ENCODE assay signal across 32 cellular contexts in genomic region chr16:85910073-85910853, GRCh38. TPM values are rescaled to one million over a fixed set of nuclear protein-coding genes. Genes with fewer than 3 reads are reported as not detected.
DNase-seq lines count a peak whose midpoint lies in the region; ATAC-seq, FAIRE-seq and TF ChIP-seq lines count a peak whose summit lies in the region.
"Had no signal": no experiment of that assay in that cellular context is flagged by ENCODE, and none has a peak within 500 bp of the region (broad histone marks: within the 10 kb centered on the region; RNA-seq: fewer than 3 reads in every experiment).

No MANE protein-coding gene starts in this region.

- no peak overlapping the region for H4K91ac ChIP-seq in H1 (replicated peaks; ENCODE audit: insufficient read length, low read length)

- no peak overlapping the region for H2BK15ac ChIP-seq in H1 (ENCODE audit: low read length)

- no peak overlapping the region for H3K56ac ChIP-seq in H1 (replicated peaks; ENCODE audit: insufficient read length, low read depth, low read length)

- H4K20me1 ChIP-seq in Karpas-422 (ENCODE audit: insufficient read depth, low read depth, low read length) (peaks cover 20% of the 10 kb centered on the region; the same call in 1 of the 2 replicates), H1 (replicated peaks in 1 of 2; ENCODE audit: control insufficient read depth in 1 of 2, insufficient read depth in 2 of 2, low read length in 2 of 2) (no peaks in the 10 kb centered on the region)

- no peaks in the 10 kb centered on the region for H3K23me2 ChIP-seq in H1 (ENCODE audit: low read depth, low read length)

- H3K9me3 Mint-ChIP-seq in activated T-cell treated with anti-CD3 and anti-CD28 coated beads, Interleukin-2, amount 50 U/mL, for 24 hours: no peaks in the 10 kb centered on the region
- H3K9me3 Mint-ChIP-seq in stimulated activated naive B cell treated with anti-CD40 and anti-IgM and Interleukin-4, amounts not matched to agents 10 μg/mL and 1 μg/mL and 100 μg/mL, for 72 hours: no peaks in the 10 kb centered on the region
- H3K9me3 Mint-ChIP-seq: activated CD4-positive, alpha-beta memory T cell treated with anti-CD3 and anti-CD28 coated beads, Interleukin-2, amount 10 ng/mL, durations not matched to agents 7 days and 5 days; CD4-positive, alpha-beta memory T cell; nephron had no signal

- DNase-seq in activated T-cell treated with anti-CD3 and anti-CD28 coated beads, Interleukin-2, amount 50 U/mL, for 24 hours: peak; percentile 11
- no peak for DNase-seq in activated T-cell treated with anti-CD3 and anti-CD28 coated beads for 4 hours
- DNase-seq in Karpas-422: peak; percentile 94
- no peak for DNase-seq in H1 (ENCODE audit: low read depth in 1 of 2, low spot score in 2 of 2)
- no peak for DNase-seq in stimulated activated naive B cell treated with anti-CD40 and anti-IgM and Interleukin-4, amounts not matched to agents 10 μg/mL and 1 μg/mL and 100 μg/mL, for 72 hours
- DNase-seq in SW480 (ENCODE audit: low spot score): no peak
- no peak for DNase-seq in head of caudate nucleus
- DNase-seq: 8988T; activated CD4-positive, alpha-beta memory T cell treated with anti-CD3 and anti-CD28 coated beads, Interleukin-2, amount 10 ng/mL, durations not matched to agents 7 days and 5 days; activated CD4-positive, alpha-beta T cell treated with anti-CD3 and anti-CD28 coated beads for 1 hour; activated gamma-delta T cell treated with Interleukin-2 at 50 U/mL for 16 hours; adrenal gland; body of pancreas; CD4-positive, alpha-beta memory T cell; cerebellar nuclear complex; DMS 273 treated with DMSO at 0.1 percent for 48 hours; HCEC 1CT; NCI-H1105; NCI-H2029; NCI-H2227 treated with DMSO at 0.1 percent for 48 hours; NCI-H526 treated with DMSO at 0.1 percent for 48 hours; stimulated activated CD4-positive, alpha-beta T cell treated with anti-CD3 and anti-CD28 coated beads, Interleukin-2, amount 100 ng/mL, for 48 hours; T-helper 2 cell had no signal

- CTCF ChIA-PET in H1 (lab: Charles Lee; ENCODE audit: partially characterized antibody): interaction anchor here (1.3 kb wide), 1 partner anchor 11 kb away, joined by 4 read pairs; the partner anchor contains the start of gene IRF8

- no peak for TF ChIP-seq EP300 in H1 (IDR thresholded peaks at IDR 0.05; ENCODE audit: borderline replicate concordance in 1 of 2, low read depth in 2 of 2, low read length in 2 of 2)

- no peak overlapping the region for H3K4me3 Mint-ChIP-seq in activated T-cell treated with anti-CD3 and anti-CD28 coated beads, Interleukin-2, amount 50 U/mL, for 24 hours
- H3K4me3 Mint-ChIP-seq in stimulated activated naive B cell treated with anti-CD40 and anti-IgM and Interleukin-4, amounts not matched to agents 10 μg/mL and 1 μg/mL and 100 μg/mL, for 72 hours: peak overlapping the region; percentile 41 to 52
- H3K4me3 Mint-ChIP-seq: activated CD4-positive, alpha-beta memory T cell treated with anti-CD3 and anti-CD28 coated beads, Interleukin-2, amount 10 ng/mL, durations not matched to agents 7 days and 5 days; CD4-positive, alpha-beta memory T cell; nephron had no signal

- no peak for FAIRE-seq in H1 (lab: Jason Lieb, UNC)
- FAIRE-seq: islet of Langerhans, pancreas had no signal

- H3K4me1 Mint-ChIP-seq in activated T-cell treated with anti-CD3 and anti-CD28 coated beads, Interleukin-2, amount 50 U/mL, for 24 hours (ENCODE audit: low read depth): peaks cover 65% of the 10 kb centered on the region
- H3K4me1 Mint-ChIP-seq in stimulated activated naive B cell treated with anti-CD40 and anti-IgM and Interleukin-4, amounts not matched to agents 10 μg/mL and 1 μg/mL and 100 μg/mL, for 72 hours: peaks cover 74 to 96% of the 10 kb centered on the region in 2 donors
- H3K4me1 Mint-ChIP-seq: CD4-positive, alpha-beta memory T cell had no signal

- H3K27me3 Mint-ChIP-seq in activated T-cell treated with anti-CD3 and anti-CD28 coated beads, Interleukin-2, amount 50 U/mL, for 24 hours: no peaks in the 10 kb centered on the region
- H3K27me3 Mint-ChIP-seq in stimulated activated naive B cell treated with anti-CD40 and anti-IgM and Interleukin-4, amounts not matched to agents 10 μg/mL and 1 μg/mL and 100 μg/mL, for 72 hours: no peaks in the 10 kb centered on the region
- H3K27me3 Mint-ChIP-seq: activated CD4-positive, alpha-beta memory T cell treated with anti-CD3 and anti-CD28 coated beads, Interleukin-2, amount 10 ng/mL, durations not matched to agents 7 days and 5 days; CD4-positive, alpha-beta memory T cell had no signal

- peaks cover 97% of the 10 kb centered on the region for H3K36me3 Mint-ChIP-seq in activated T-cell treated with anti-CD3 and anti-CD28 coated beads, Interleukin-2, amount 50 U/mL, for 24 hours (ENCODE audit: low read depth)
- peaks cover 88 to 93% of the 10 kb centered on the region in 2 donors for H3K36me3 Mint-ChIP-seq in stimulated activated naive B cell treated with anti-CD40 and anti-IgM and Interleukin-4, amounts not matched to agents 10 μg/mL and 1 μg/mL and 100 μg/mL, for 72 hours

- no peak overlapping the region for H3K14ac ChIP-seq in H1 (ENCODE audit: insufficient read length)

- H2BK120ac ChIP-seq in H1 (replicated peaks; ENCODE audit: low read depth, low read length): no peak overlapping the region

- no peaks in the 10 kb centered on the region for H3K79me1 ChIP-seq in H1 (ENCODE audit: low read depth, low read length)

- no peaks in the 10 kb centered on the region for H3K9me2 ChIP-seq in Karpas-422 (replicated peaks; ENCODE audit: insufficient read depth, low read length)

- H3K9me3 ChIP-seq in Karpas-422 (ENCODE audit: low read length) (no peaks in the 10 kb centered on the region), H1 (ENCODE audit: insufficient read depth in 2 of 2, low read depth in 1 of 2, low read length in 1 of 2) (no peaks in the 10 kb centered on the region; a peak in 1 of 4 replicates)
- H3K9me3 ChIP-seq: adrenal gland, body of pancreas, pancreas, right atrium auricular region, suprapubic skin had no signal

- no peak for TF ChIP-seq POLR2A in H1 (IDR thresholded peaks at IDR 0.05; ENCODE audit: control extremely low read depth in 1 of 2, low read depth in 2 of 2, low read length in 2 of 2)

- no peak overlapping the region for H2BK5ac ChIP-seq in H1 (ENCODE audit: low read depth, low read length)

- H2AFZ ChIP-seq in Karpas-422 (ENCODE audit: low read length): no peak overlapping the region
- no peak overlapping the region for H2AFZ ChIP-seq in H1 (ENCODE audit: low read length)

- no peak overlapping the region for H3K18ac ChIP-seq in H1 (ENCODE audit: extremely low read depth, low read length)

- no peak overlapping the region for H4K8ac ChIP-seq in H1 (ENCODE audit: extremely low read depth, insufficient read depth, low read length)

- no peak overlapping the region for H2BK20ac ChIP-seq in H1 (ENCODE audit: low read length)

- H3K4ac ChIP-seq in H1 (replicated peaks; ENCODE audit: insufficient read length, low read depth, low read length): no peak overlapping the region

- 88% methylated on average over 15 of the region's 15 CpGs; no CpG with 5 or more reads in 1 of the 2 experiments for WGBS in H1 (ENCODE audit: extremely low coverage in 1 of 2, insufficient coverage in 1 of 2, insufficient read length in 1 of 2, insufficient replicate concordance in 2 of 2, low coverage in 1 of 2, low lambda C conversion rate in 2 of 2, missing lambda C conversion rate in 1 of 2), 2 experiments

- H3K4me2 ChIP-seq in Karpas-422 (ENCODE audit: low read depth, low read length, poor library complexity, severe bottlenecking) (peak overlapping the region; percentile 75), H1 (ENCODE audit: insufficient read depth in 1 of 2, low read depth in 2 of 2, low read length in 2 of 2) (no peak overlapping the region)

- no peak overlapping the region for H2BK12ac ChIP-seq in H1 (ENCODE audit: low read depth, low read length)

- peak overlapping the region; percentile 70 for H3K9ac ChIP-seq in Karpas-422 (ENCODE audit: low read length)
- no peak overlapping the region for H3K9ac ChIP-seq in H1 (replicated peaks in 1 of 4; ENCODE audit: extremely low read depth in 1 of 4, low read depth in 3 of 4, low read length in 3 of 4)

- TF ChIP-seq RAD21 in H1 (IDR thresholded peaks at IDR 0.05 in 1 of 2, conservative IDR thresholded peaks at IDR 0.05 in 1 of 2; ENCODE audit: low read depth in 2 of 2, low read length in 2 of 2): no peak

- intact Hi-C loops in head of caudate nucleus (cut with DNase I): no loop called here

- no peak overlapping the region for H4K5ac ChIP-seq in H1 (ENCODE audit: insufficient read length, low read depth, low read length)

- H3K4me3 ChIP-seq in Karpas-422 (ENCODE audit: low read length): peak overlapping the region; percentile 57
- H3K4me3 ChIP-seq in H1 (ENCODE audit: extremely low read depth in 1 of 4, insufficient read depth in 2 of 4, low read depth in 3 of 4, low read length in 4 of 4): no peak overlapping the region
- H3K4me3 ChIP-seq: adrenal gland, body of pancreas, dorsolateral prefrontal cortex, pancreas, right atrium auricular region, suprapubic skin had no signal

- H3K27me3 ChIP-seq in Karpas-422 (ENCODE audit: low read length) (no peaks in the 10 kb centered on the region), H1 (replicated peaks in 1 of 4; ENCODE audit: control insufficient read depth in 3 of 4, extremely low read depth in 1 of 4, insufficient read depth in 3 of 4, low read length in 3 of 4) (peaks cover 0 to 8% (median 4%) of the 10 kb centered on the region in 4 experiments; a peak in 3 of 7 replicates)
- H3K27me3 ChIP-seq: adrenal gland, body of pancreas, pancreas, right atrium auricular region had no signal

- no peak overlapping the region for H3K23ac ChIP-seq in H1 (ENCODE audit: insufficient read length)

- peaks cover 97% of the 10 kb centered on the region for H3K4me1 ChIP-seq in Karpas-422 (ENCODE audit: low read length)
- peaks cover 0 to 5% (median 2%) of the 10 kb centered on the region in 4 experiments; a peak in 3 of 7 replicates for H3K4me1 ChIP-seq in H1 (replicated peaks in 1 of 4; ENCODE audit: control insufficient read depth in 3 of 4, insufficient read depth in 4 of 4, low read length in 3 of 4)
- H3K4me1 ChIP-seq: body of pancreas had no signal

- POLR2A ChIA-PET in H1 (lab: Charles Lee; ENCODE audit: partially characterized antibody): no interaction called here

- H3K27ac Mint-ChIP-seq in activated T-cell treated with anti-CD3 and anti-CD28 coated beads, Interleukin-2, amount 50 U/mL, for 24 hours: peak overlapping the region; percentile 26
- peak overlapping the region; percentile 97 for H3K27ac Mint-ChIP-seq in stimulated activated naive B cell treated with anti-CD40 and anti-IgM and Interleukin-4, amounts not matched to agents 10 μg/mL and 1 μg/mL and 100 μg/mL, for 72 hours
- H3K27ac Mint-ChIP-seq: activated CD4-positive, alpha-beta memory T cell treated with anti-CD3 and anti-CD28 coated beads, Interleukin-2, amount 10 ng/mL, durations not matched to agents 7 days and 5 days; CD4-positive, alpha-beta memory T cell had no signal

- H3K79me2 ChIP-seq in Karpas-422 (ENCODE audit: low read length) (peaks cover 34% of the 10 kb centered on the region), H1 (ENCODE audit: control insufficient read depth in 1 of 2, insufficient read depth in 2 of 2, low read length in 2 of 2) (no peaks in the 10 kb centered on the region)

- H3K27ac ChIP-seq in Karpas-422 (ENCODE audit: low read length) (peak overlapping the region; percentile 99), H1 (ENCODE audit: low read depth, low read length) (no peak overlapping the region)
- H3K27ac ChIP-seq: pancreas, right atrium auricular region, suprapubic skin had no signal

- TF ChIP-seq CTCF in H1 (IDR thresholded peaks at IDR 0.05; ENCODE audit: control extremely low read depth in 1 of 3, insufficient read depth in 1 of 3, low read depth in 1 of 3, low read length in 3 of 3): no peak

- no peak overlapping the region for H2AK5ac ChIP-seq in H1 (ENCODE audit: low read depth, low read length)

- ATAC-seq in stimulated activated naive B cell treated with anti-CD40 and anti-IgM and Interleukin-4, amounts not matched to agents 10 μg/mL and 1 μg/mL and 100 μg/mL, for 72 hours (replicated peaks): peak in 1 of 2 donors; percentile 31
- no peak for ATAC-seq in HG03442 (IDR thresholded peaks at IDR 0.05; ENCODE audit: unreplicated experiment)
- ATAC-seq: body of pancreas, pancreas had no signal

- H3K36me3 ChIP-seq in Karpas-422 (ENCODE audit: insufficient read depth, low read length) (peaks cover 76% of the 10 kb centered on the region), H1 (ENCODE audit: control insufficient read depth in 2 of 4, insufficient read depth in 4 of 4, low read length in 3 of 4) (no peaks in the 10 kb centered on the region)
- H3K36me3 ChIP-seq: adrenal gland, pancreas, right atrium auricular region, suprapubic skin had no signal

RNA-seq across cellular contexts. Expression of gene IRF8, which starts 11.3 kb away (rescaled TPM):
- 285 and 592 TPM in 2 replicates for total RNA-seq in Karpas-422 (2014; rRNA removed; shearing (Covaris generic); ENCODE audit: low replicate concordance)
- total RNA-seq in H1 (2021; fragmentation: NEBNext Ultra II Directional; extraction: Animal tissue kit (Norgen Biotek cat#: 25700)): 0.96 and 2.0 TPM in 2 replicates
- 0.35 and 0.72 TPM in 2 replicates for polyA plus RNA-seq in H1 (2011; rRNA removed)
- 0.54 TPM for polyA plus RNA-seq in H1 (2011; cell fraction: cytosol; rRNA removed)
- 0.80 TPM for polyA plus RNA-seq in H1 (2011; cell fraction: nucleus; rRNA removed)
- polyA plus RNA-seq in H1 (2012, experiment 1 of 2): 0.37 to 0.72 TPM (median 0.53 TPM) in 4 replicates
- 0.12 TPM for polyA plus RNA-seq in H1 (2012, experiment 2 of 2)
- polyA plus RNA-seq in H1 (2013, experiment 1 of 2): 0.34 TPM
- 0.37 TPM for polyA plus RNA-seq in H1 (2013, experiment 2 of 2)
- polyA minus RNA-seq in H1 (2011; rRNA and poly(A)+ RNA removed): 0.88 and 1.3 TPM in 2 replicates
- polyA minus RNA-seq in H1 (2011; cell fraction: cytosol; rRNA and poly(A)+ RNA removed): not detected
- polyA minus RNA-seq in H1 (2011; cell fraction: nucleus; rRNA and poly(A)+ RNA removed): 0.30 TPM
- total RNA-seq: fibroblast of lung, RPMI7951 had no signal

Comparison
In these comparisons a context has a peak if more than half of its experiments do, and no peak if none do; other contexts are left out.
1. DNase-seq: peak in activated T-cell treated with anti-CD3 and anti-CD28 coated beads, Interleukin-2, amount 50 U/mL, for 24 hours (single experiment) and Karpas-422 (single experiment); none in activated T-cell treated with anti-CD3 and anti-CD28 coated beads for 4 hours (single experiment), H1 (0 of 2), stimulated activated naive B cell treated with anti-CD40 and anti-IgM and Interleukin-4, amounts not matched to agents 10 μg/mL and 1 μg/mL and 100 μg/mL, for 72 hours (single experiment), SW480 (single experiment) and head of caudate nucleus (0 of 42).
2. RNA of gene IRF8, which starts 11.3 kb away (total RNA-seq): 285 to 592 TPM in Karpas-422; 0.96 to 2.0 TPM in H1; every median in the first group is over 10 times any median in the second.